ENCODE assay signal across 8 cellular contexts in the genomic region with DNA sequence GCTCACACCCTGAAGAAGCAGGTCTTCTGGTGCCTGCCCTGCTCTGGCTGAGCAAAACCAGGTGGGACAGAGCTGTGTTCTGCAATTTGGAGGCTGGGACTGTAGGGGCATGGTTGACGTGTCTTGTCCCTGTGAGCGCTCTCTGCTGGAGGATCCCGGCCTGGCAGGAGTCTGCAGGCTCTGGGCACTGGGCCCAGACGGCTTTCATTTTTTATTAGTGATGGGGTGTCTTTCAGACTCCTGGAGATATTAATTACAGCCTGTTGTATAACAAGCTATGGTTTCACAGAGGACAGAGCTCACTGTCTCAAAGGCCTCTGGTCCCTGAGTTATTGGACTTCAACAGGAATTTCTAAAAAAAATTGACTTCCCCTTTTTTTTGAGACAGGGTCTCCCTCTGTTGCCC. TPM values are rescaled to one million over a fixed set of nuclear protein-coding genes. Genes with fewer than 3 reads are reported as not detected.
A peak's percentile ranks its signal among the peaks of the same experiment; 100 is the strongest.
DNase-seq lines count a peak whose midpoint lies in the region; ATAC-seq lines count a peak whose summit lies in the region.

No MANE protein-coding gene starts in this region.

- no peaks in the 10 kb centered on the region for H3K36me3 Mint-ChIP-seq in activated T-cell treated with anti-CD3 and anti-CD28 coated beads, Interleukin-2, amount 50 U/mL, for 72 hours (ENCODE audit: insufficient read depth in 2 of 2)

- H3K4me3 Mint-ChIP-seq in activated T-cell treated with anti-CD3 and anti-CD28 coated beads, Interleukin-2, amount 50 U/mL, for 72 hours, result no peak overlapping the region

- peak; percentile 86 for ATAC-seq in GM18502 (IDR thresholded peaks at IDR 0.05; ENCODE audit: poor library complexity, unreplicated experiment)
- peak; percentile 90 for ATAC-seq in HG02943 (IDR thresholded peaks at IDR 0.05; ENCODE audit: low read depth, unreplicated experiment)
- peak; percentile 84 to 99 for ATAC-seq in activated T-cell treated with anti-CD3 and anti-CD28 coated beads, Interleukin-2, amount 50 U/mL, for 72 hours (replicated peaks in 1 of 2)

- no peak overlapping the region for H3K27ac Mint-ChIP-seq in activated T-cell treated with anti-CD3 and anti-CD28 coated beads, Interleukin-2, amount 50 U/mL, for 72 hours

- H3K36me3 ChIP-seq in NT2/D1 (ENCODE audit: insufficient read depth, insufficient read length, low read length), result no peaks in the 10 kb centered on the region

- no peaks in the 10 kb centered on the region for H3K4me1 Mint-ChIP-seq in activated T-cell treated with anti-CD3 and anti-CD28 coated beads, Interleukin-2, amount 50 U/mL, for 72 hours (ENCODE audit: low read depth)

- no peak overlapping the region for H3K4me3 ChIP-seq in NT2/D1 (ENCODE audit: insufficient read length, low read depth)

- intact Hi-C loops in posterior cingulate gyrus (cut with DNase I), result no loop called here

- H3K9me3 Mint-ChIP-seq in activated T-cell treated with anti-CD3 and anti-CD28 coated beads, Interleukin-2, amount 50 U/mL, for 72 hours, result no peaks in the 10 kb centered on the region

- DNase-seq in AG08396 (ENCODE audit: low spot score) (peak; percentile 83), NT2/D1 (ENCODE audit: low read depth, low spot score) (peak; percentile 58), germinal center (ENCODE audit: low spot score) (peak; percentile 70), posterior cingulate gyrus (peak in 8 of 10 donors; percentile 16 to 91 (median 61)), middle frontal gyrus (ENCODE audit: extremely low spot score, low spot score) (no peak)
- DNase-seq in activated T-cell treated with anti-CD3 and anti-CD28 coated beads, Interleukin-2, amount 50 U/mL, for 72 hours, result peak; percentile 65 to 66

- no peaks in the 10 kb centered on the region for H3K4me1 ChIP-seq in NT2/D1 (ENCODE audit: insufficient read depth, insufficient read length)

- peaks cover 5% of the 10 kb centered on the region; the same call in 1 of the 2 replicates for H3K9me3 ChIP-seq in NT2/D1 (ENCODE audit: insufficient read depth, low read length)

- no peaks in the 10 kb centered on the region for H3K27me3 Mint-ChIP-seq in activated T-cell treated with anti-CD3 and anti-CD28 coated beads, Interleukin-2, amount 50 U/mL, for 72 hours (ENCODE audit: low read depth)

- no peak overlapping the region for H3K9ac ChIP-seq in NT2/D1 (ENCODE audit: insufficient read length, low read depth)

- no peaks in the 10 kb centered on the region for H3K27me3 ChIP-seq in NT2/D1 (ENCODE audit: insufficient read depth, insufficient read length)

RNA-seq across cellular contexts. Expression of gene ZNF710, which starts 29.5 kb away (rescaled TPM):
- total RNA-seq in activated T-cell treated with anti-CD3 and anti-CD28 coated beads, Interleukin-2, amount 50 U/mL, for 72 hours, result 10 to 100 TPM; 26.6 to 32.3 TPM

RNA-seq across cellular contexts. Expression of gene ARPIN, which starts 58.8 kb away (rescaled TPM):
- not detected for total RNA-seq in activated T-cell treated with anti-CD3 and anti-CD28 coated beads, Interleukin-2, amount 50 U/mL, for 72 hours
